Comparison of ENCODE assay signal across 30 cellular contexts in genomic region chr20:11057624-11058023, GRCh38.
DNase-seq lines count a peak whose midpoint lies in the region; ATAC-seq, FAIRE-seq and TF ChIP-seq lines count a peak whose summit lies in the region.
"Had no signal": no experiment of that assay in that cellular context is flagged by ENCODE, and none has a peak within 500 bp of the region (broad histone marks: within the 10 kb centered on the region; RNA-seq: fewer than 3 reads in every experiment).

No MANE protein-coding gene starts in this region.

- ATAC-seq in GM21737 (IDR thresholded peaks at IDR 0.05; ENCODE audit: unreplicated experiment): no peak
- ATAC-seq: left lobe of liver; naive thymus-derived CD8-positive, alpha-beta T cell; WTC11 had no signal

- POLR2A ChIA-PET in endothelial cell of umbilical vein (lab: Charles Lee): no interaction called here

- H3K4me3 ChIP-seq in endothelial cell of umbilical vein (replicated peaks in 1 of 3; ENCODE audit: insufficient read depth in 1 of 3, low read depth in 1 of 3, low read length in 3 of 3) (no peak overlapping the region), foreskin fibroblast (ENCODE audit: low read depth in 1 of 2, low read length in 2 of 2) (no peak overlapping the region), tibial artery (no peak overlapping the region)
- H3K4me3 ChIP-seq: BLaER1 treated with 17β-estradiol and CSF1 and Interleukin-3, amounts not matched to agents 10 nM and 100 nM; hepatocyte; SJCRH30; thyroid gland had no signal

- no peak for TF ChIP-seq POLR2A in endothelial cell of umbilical vein (IDR thresholded peaks at IDR 0.05; ENCODE audit: low read depth, low read length)

- BruUV-seq in endothelial cell of umbilical vein (replicated peaks; lab: Mats Ljungman, UMichigan): no TSS peak

- intact Hi-C loops in endothelial cell of umbilical vein (cut with micrococcal nuclease) (no loop called here), tibial artery (cut with DNase I; ENCODE audit: low total_unique reads) (no loop called here)

- H3K4me2 ChIP-seq in endothelial cell of umbilical vein (ENCODE audit: insufficient read depth, low read length): no peak overlapping the region
- H3K4me2 ChIP-seq: hepatocyte had no signal

- no peak overlapping the region for H2AFZ ChIP-seq in endothelial cell of umbilical vein (ENCODE audit: low read depth, low read length)
- H2AFZ ChIP-seq: hepatocyte had no signal

- no peak for FAIRE-seq in endothelial cell of umbilical vein (lab: Jason Lieb, UNC)
- FAIRE-seq: bronchial epithelial cell, frontal cortex, HTR-8/SVneo, small intestine had no signal

- peak; percentile 21 for DNase-seq in GM04504 (ENCODE audit: low read depth)
- peak; percentile 35 for DNase-seq in endothelial cell of umbilical vein (ENCODE audit: low read depth, low spot score)
- DNase-seq in foreskin fibroblast: peak; percentile 16 to 35
- no peak for DNase-seq in tibial artery
- no peak for DNase-seq in foreskin melanocyte
- no peak for DNase-seq in NOMO-1 treated with DMSO at 0.1 percent for 48 hours (lab: John Stamatoyannopoulos, UW; ENCODE audit: unreplicated experiment)
- DNase-seq: activated CD4-positive, alpha-beta T cell treated with anti-CD3 and anti-CD28 coated beads, Interleukin-2, amount 50 U/mL, for 48 hours; activated CD8-positive, alpha-beta memory T cell treated with anti-CD3 and anti-CD28 coated beads, Interleukin-2, amount 50 U/mL, for 4 hours; activated naive CD4-positive, alpha-beta T cell treated with anti-CD3 and anti-CD28 coated beads, Interleukin-2, amount 10 ng/mL, durations not matched to agents 7 days and 5 days; GF-D8; immature natural killer cell; KG1; midbrain; naive thymus-derived CD8-positive, alpha-beta T cell; NCI-H1436; NCI-H345; NCI-H774; nucleus accumbens; SJCRH30; small intestine; T1000; thyroid gland had no signal

- dilution Hi-C loops in endothelial cell of umbilical vein (cut with MboI; ENCODE audit: extremely low pct_ligation_motif_present, low sequenced_read_pairs): no loop called here

- H3K79me2 ChIP-seq in endothelial cell of umbilical vein (ENCODE audit: control insufficient read depth, insufficient read depth, low read length): no peaks in the 10 kb centered on the region
- H3K79me2 ChIP-seq: hepatocyte had no signal

- H3K4me1 ChIP-seq in endothelial cell of umbilical vein (ENCODE audit: control insufficient read depth, extremely low read depth, insufficient read depth, low read length) (peaks cover 4% of the 10 kb centered on the region), tibial artery (peaks cover 0 to 18% (median 3%) of the 10 kb centered on the region in 4 donors)
- H3K4me1 ChIP-seq: thyroid gland had no signal

- no peaks in the 10 kb centered on the region for H3K9me1 ChIP-seq in endothelial cell of umbilical vein (replicated peaks; ENCODE audit: control insufficient read depth, extremely low read depth, insufficient read depth, low read length)

- H3K27me3 ChIP-seq in endothelial cell of umbilical vein (ENCODE audit: control insufficient read depth in 2 of 2, insufficient read depth in 2 of 2, low read length in 2 of 2) (no peaks in the 10 kb centered on the region), tibial artery (no peaks in the 10 kb centered on the region)
- H3K27me3 ChIP-seq: BLaER1 treated with 17β-estradiol and CSF1 and Interleukin-3, amounts not matched to agents 10 nM and 100 nM; hepatocyte; SJCRH30; thyroid gland had no signal

- H3K27ac ChIP-seq in endothelial cell of umbilical vein (ENCODE audit: insufficient read depth, low read depth, low read length) (no peak overlapping the region), tibial artery (peak overlapping the region; percentile 40 to 58)
- H3K27ac ChIP-seq: BLaER1 treated with 17β-estradiol and CSF1 and Interleukin-3, amounts not matched to agents 10 nM and 100 nM; hepatocyte; SJCRH30; thyroid gland had no signal

- CTCF ChIA-PET in endothelial cell of umbilical vein (lab: Charles Lee): no interaction called here

- no peak overlapping the region for H3K9ac ChIP-seq in endothelial cell of umbilical vein (replicated peaks; ENCODE audit: extremely low read depth, insufficient read depth, low read length)
- H3K9ac ChIP-seq: BLaER1 treated with 17β-estradiol and CSF1 and Interleukin-3, amounts not matched to agents 10 nM and 100 nM had no signal

- H3K9me3 ChIP-seq in endothelial cell of umbilical vein (replicated peaks; ENCODE audit: control insufficient read depth, insufficient read depth, low read length) (no peaks in the 10 kb centered on the region), tibial artery (no peaks in the 10 kb centered on the region)
- H3K9me3 ChIP-seq: SJCRH30, thyroid gland had no signal

- no peaks in the 10 kb centered on the region for H3K36me3 ChIP-seq in endothelial cell of umbilical vein (ENCODE audit: control insufficient read depth in 2 of 2, extremely low read depth in 1 of 2, insufficient read depth in 2 of 2, low read length in 2 of 2)
- no peaks in the 10 kb centered on the region for H3K36me3 ChIP-seq in tibial artery
- H3K36me3 ChIP-seq: BLaER1 treated with 17β-estradiol and CSF1 and Interleukin-3, amounts not matched to agents 10 nM and 100 nM; SJCRH30; thyroid gland had no signal

- no peaks in the 10 kb centered on the region for H4K20me1 ChIP-seq in endothelial cell of umbilical vein (replicated peaks; ENCODE audit: control insufficient read depth, extremely low read depth, insufficient read depth, low read length)
- H4K20me1 ChIP-seq: BLaER1 treated with 17β-estradiol and CSF1 and Interleukin-3, amounts not matched to agents 10 nM and 100 nM had no signal

- TF ChIP-seq CTCF in endothelial cell of umbilical vein (IDR thresholded peaks at IDR 0.05; ENCODE audit: extremely low read depth in 1 of 2, insufficient read depth in 1 of 2, low read depth in 1 of 2, low read length in 2 of 2): no peak
- no peak for TF ChIP-seq CTCF in foreskin fibroblast (IDR thresholded peaks at IDR 0.05; ENCODE audit: low read depth, low read length)
- no peak for TF ChIP-seq CTCF in tibial artery (IDR thresholded peaks at IDR 0.05)

TF ChIP-seq in endothelial cell of umbilical vein, 7 proteins besides CTCF, POLR2A, EP300 and RAD21:
- TF ChIP-seq POLR2AphosphoS5 (IDR thresholded peaks at IDR 0.05; ENCODE audit: insufficient read depth, low read depth, low read length): no peak
- no peak for TF ChIP-seq EZH2 (IDR thresholded peaks at IDR 0.05; ENCODE audit: borderline replicate concordance, low read depth, low read length, severe bottlenecking)
- TF ChIP-seq MYC (IDR thresholded peaks at IDR 0.05; ENCODE audit: low read depth, low read length): no peak
- no peak for TF ChIP-seq FOS (IDR thresholded peaks at IDR 0.05; ENCODE audit: borderline replicate concordance, insufficient read depth, low read length)
- no peak for TF ChIP-seq MAX (IDR thresholded peaks at IDR 0.05; ENCODE audit: insufficient read depth, insufficient read length)
- no peak for TF ChIP-seq JUN (IDR thresholded peaks at IDR 0.05; ENCODE audit: borderline replicate concordance, insufficient read depth, insufficient read length, low read depth)
- TF ChIP-seq GATA2 (IDR thresholded peaks at IDR 0.05; ENCODE audit: insufficient read depth, insufficient read length, low read depth, low read length): no peak
TF ChIP-seq in endothelial cell of umbilical vein: peak in this region for 0.

Comparison
In these comparisons a context has a peak if more than half of its experiments do, and no peak if none do; other contexts are left out.
1. DNase-seq: peak in GM04504 (single experiment), endothelial cell of umbilical vein (single experiment) and foreskin fibroblast (2 of 2); none in tibial artery (0 of 2), foreskin melanocyte (single experiment) and NOMO-1 treated with DMSO at 0.1 percent for 48 hours (single experiment).